Comparison of ENCODE assay signal across 20 cellular contexts in the genomic region with DNA sequence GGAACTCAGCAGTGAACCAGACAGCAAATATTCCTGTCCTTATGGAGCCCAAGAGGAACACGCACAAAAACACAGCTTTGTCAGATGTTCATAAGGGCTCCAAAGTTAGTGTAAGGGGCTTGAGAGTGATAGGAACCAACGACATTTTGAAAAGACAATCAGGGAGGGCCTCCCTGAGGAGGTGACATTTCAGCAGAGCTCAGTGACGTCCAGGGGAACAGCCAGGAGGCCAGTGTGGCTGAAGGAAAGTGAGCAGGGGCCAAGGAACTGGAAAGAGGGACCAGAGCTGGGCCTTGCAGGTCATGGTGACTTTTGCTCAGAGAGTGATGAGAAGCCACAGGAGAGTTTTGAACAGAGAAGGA. TPM values are rescaled to one million over a fixed set of nuclear protein-coding genes. Genes with fewer than 3 reads are reported as not detected.
DNase-seq lines count a peak whose midpoint lies in the region; ATAC-seq, FAIRE-seq and TF ChIP-seq lines count a peak whose summit lies in the region.
"Had no signal": no experiment of that assay in that cellular context is flagged by ENCODE, and none has a peak within 500 bp of the region (broad histone marks: within the 10 kb centered on the region; RNA-seq: fewer than 3 reads in every experiment).

No MANE protein-coding gene starts in this region.

- peaks cover 0 to 13% (median 9%) of the 10 kb centered on the region in 4 experiments; a peak in 5 of 7 replicates for H3K4me1 ChIP-seq in H1 (replicated peaks in 1 of 4; ENCODE audit: control insufficient read depth in 3 of 4, insufficient read depth in 4 of 4, low read length in 3 of 4)
- peaks cover 21% of the 10 kb centered on the region for H3K4me1 ChIP-seq in neural progenitor cell
- H3K4me1 ChIP-seq: Caco-2 had no signal

- no peak overlapping the region for H2BK120ac ChIP-seq in H1 (replicated peaks; ENCODE audit: low read depth, low read length)

- H3K56ac ChIP-seq in H1 (replicated peaks; ENCODE audit: insufficient read length, low read depth, low read length) = no peak overlapping the region

- H3K27ac ChIP-seq in H1 (ENCODE audit: low read depth, low read length) = no peak overlapping the region
- H3K27ac ChIP-seq in neural progenitor cell = no peak overlapping the region
- no peak overlapping the region for H3K27ac ChIP-seq in CD4-positive, alpha-beta T cell (ENCODE audit: low read depth, low read length)
- H3K27ac ChIP-seq: GM23248, upper lobe of left lung had no signal

- H3K79me1 ChIP-seq in H1 (ENCODE audit: low read depth, low read length) = no peaks in the 10 kb centered on the region; the same call in 1 of the 2 replicates

- peak overlapping the region; percentile 66 for H3K27ac Mint-ChIP-seq in activated naive CD4-positive, alpha-beta T cell treated with anti-CD3 and anti-CD28 coated beads, Interleukin-2, amount 50 U/mL, for 24 hours
- H3K27ac Mint-ChIP-seq in activated T-helper 17 cell treated with anti-CD3 and anti-CD28 coated beads, Interleukin-2, amount 50 U/mL, for 72 hours = peak overlapping the region; percentile 28
- peak overlapping the region; percentile 21 for H3K27ac Mint-ChIP-seq in neural progenitor cell
- no peak overlapping the region for H3K27ac Mint-ChIP-seq in CD4-positive, alpha-beta T cell
- no peak overlapping the region for H3K27ac Mint-ChIP-seq in progenitor cell of endocrine pancreas
- H3K27ac Mint-ChIP-seq: activated T-helper 2 cell treated with anti-CD3 and anti-CD28 coated beads, Interferon-gamma antibody, Interleukin-2, Interleukin-4, amounts not matched to agents 10 μg/mL and 5 μg/mL and 100 μg/mL, durations not matched to agents 14 hours and 24 hours and 36 hours had no signal

- no peaks in the 10 kb centered on the region for H3K27me3 Mint-ChIP-seq in activated naive CD4-positive, alpha-beta T cell treated with anti-CD3 and anti-CD28 coated beads, Interleukin-2, amount 50 U/mL, for 24 hours
- no peaks in the 10 kb centered on the region for H3K27me3 Mint-ChIP-seq in activated T-helper 17 cell treated with anti-CD3 and anti-CD28 coated beads, Interleukin-2, amount 50 U/mL, for 72 hours
- H3K27me3 Mint-ChIP-seq in neural progenitor cell (ENCODE audit: insufficient read depth, low read depth) (peaks cover 11% of the 10 kb centered on the region), progenitor cell of endocrine pancreas (peaks cover 9% of the 10 kb centered on the region)
- H3K27me3 Mint-ChIP-seq in CD4-positive, alpha-beta T cell = no peaks in the 10 kb centered on the region

- peaks cover 3% of the 10 kb centered on the region for H3K36me3 Mint-ChIP-seq in activated naive CD4-positive, alpha-beta T cell treated with anti-CD3 and anti-CD28 coated beads, Interleukin-2, amount 50 U/mL, for 24 hours
- H3K36me3 Mint-ChIP-seq in activated T-helper 17 cell treated with anti-CD3 and anti-CD28 coated beads, Interleukin-2, amount 50 U/mL, for 72 hours (ENCODE audit: low read depth) = no peaks in the 10 kb centered on the region
- H3K36me3 Mint-ChIP-seq in neural progenitor cell (no peaks in the 10 kb centered on the region), progenitor cell of endocrine pancreas (ENCODE audit: insufficient read depth) (no peaks in the 10 kb centered on the region)
- H3K36me3 Mint-ChIP-seq in CD4-positive, alpha-beta T cell (ENCODE audit: low read depth) = peaks cover 11% of the 10 kb centered on the region

- no peak overlapping the region for H4K91ac ChIP-seq in H1 (replicated peaks; ENCODE audit: insufficient read length, low read length)

- H2BK5ac ChIP-seq in H1 (ENCODE audit: low read depth, low read length) = no peak overlapping the region

- no peak for ATAC-seq in activated T-helper 17 cell treated with anti-CD3 and anti-CD28 coated beads, Interleukin-2, amount 50 U/mL, for 72 hours (replicated peaks)
- no peak for ATAC-seq in CD4-positive, alpha-beta T cell (ENCODE audit: poor library complexity)
- no peak for ATAC-seq in GM21526 (IDR thresholded peaks at IDR 0.05; ENCODE audit: low FRiP score, unreplicated experiment)
- ATAC-seq: left lobe of liver had no signal

- H4K20me1 ChIP-seq in H1 (replicated peaks in 1 of 2; ENCODE audit: control insufficient read depth in 1 of 2, insufficient read depth in 2 of 2, low read length in 2 of 2) (peaks cover 0 to 5% of the 10 kb centered on the region in 2 experiments), neural progenitor cell (ENCODE audit: low read depth) (peaks cover 3% of the 10 kb centered on the region)

- no peak for TF ChIP-seq EP300 in H1 (IDR thresholded peaks at IDR 0.05; ENCODE audit: borderline replicate concordance in 1 of 2, low read depth in 2 of 2, low read length in 2 of 2)

- H4K8ac ChIP-seq in H1 (ENCODE audit: extremely low read depth, insufficient read depth, low read length) = no peak overlapping the region

- DNase-seq in activated naive CD4-positive, alpha-beta T cell treated with anti-CD3 and anti-CD28 coated beads, Interleukin-2, amount 50 U/mL, for 16 hours = no peak
- DNase-seq in H1 (ENCODE audit: low read depth in 1 of 2, low spot score in 2 of 2) (no peak), neural progenitor cell (ENCODE audit: low spot score) (no peak), progenitor cell of endocrine pancreas (ENCODE audit: low spot score, unreplicated experiment) (no peak)
- no peak for DNase-seq in CD4-positive, alpha-beta T cell
- DNase-seq: activated CD4-positive, alpha-beta T cell treated with anti-CD3 and anti-CD28 coated beads for 48 hours; Caco-2; central memory CD4-positive, alpha-beta T cell; GM23248; NCI-H1436 treated with DMSO at 0.1 percent for 48 hours; NCI-H82; nucleus accumbens; SIG-M5; stimulated activated CD4-positive, alpha-beta T cell treated with anti-CD3 and anti-CD28 coated beads, Interleukin-4, amount 100 ng/mL, for 24 hours; upper lobe of left lung had no signal

- H3K79me2 ChIP-seq in H1 (ENCODE audit: control insufficient read depth in 1 of 2, insufficient read depth in 2 of 2, low read length in 2 of 2) (no peaks in the 10 kb centered on the region), neural progenitor cell (ENCODE audit: low read depth) (no peaks in the 10 kb centered on the region)

- H3K18ac ChIP-seq in H1 (ENCODE audit: extremely low read depth, low read length) = peak overlapping the region; percentile 41; the same call in 1 of the 2 replicates

- H3K9me3 Mint-ChIP-seq in activated naive CD4-positive, alpha-beta T cell treated with anti-CD3 and anti-CD28 coated beads, Interleukin-2, amount 50 U/mL, for 24 hours = no peaks in the 10 kb centered on the region
- no peaks in the 10 kb centered on the region for H3K9me3 Mint-ChIP-seq in activated T-helper 17 cell treated with anti-CD3 and anti-CD28 coated beads, Interleukin-2, amount 50 U/mL, for 72 hours
- H3K9me3 Mint-ChIP-seq in neural progenitor cell (no peaks in the 10 kb centered on the region), progenitor cell of endocrine pancreas (ENCODE audit: low read depth) (no peaks in the 10 kb centered on the region)
- no peaks in the 10 kb centered on the region for H3K9me3 Mint-ChIP-seq in CD4-positive, alpha-beta T cell
- H3K9me3 Mint-ChIP-seq: activated T-helper 2 cell treated with anti-CD3 and anti-CD28 coated beads, Interferon-gamma antibody, Interleukin-2, Interleukin-4, amounts not matched to agents 10 μg/mL and 5 μg/mL and 100 μg/mL, durations not matched to agents 14 hours and 24 hours and 36 hours had no signal

- no peak overlapping the region for H4K5ac ChIP-seq in H1 (ENCODE audit: insufficient read length, low read depth, low read length)

- no peaks in the 10 kb centered on the region; a peak in 2 of 7 replicates for H3K27me3 ChIP-seq in H1 (replicated peaks in 1 of 4; ENCODE audit: control insufficient read depth in 3 of 4, extremely low read depth in 1 of 4, insufficient read depth in 3 of 4, low read length in 3 of 4)
- H3K27me3 ChIP-seq in neural progenitor cell = no peaks in the 10 kb centered on the region
- H3K27me3 ChIP-seq in CD4-positive, alpha-beta T cell (ENCODE audit: control insufficient read depth, insufficient read depth, low read length) = no peaks in the 10 kb centered on the region
- H3K27me3 ChIP-seq: upper lobe of left lung had no signal

- no peak for FAIRE-seq in H1 (lab: Jason Lieb, UNC)

- TF ChIP-seq RAD21 in H1 (IDR thresholded peaks at IDR 0.05 in 1 of 2, conservative IDR thresholded peaks at IDR 0.05 in 1 of 2; ENCODE audit: low read depth in 2 of 2, low read length in 2 of 2) = no peak

- CTCF ChIA-PET in H1 (lab: Charles Lee; ENCODE audit: partially characterized antibody) = interaction anchor here (0.9 to 2.1 kb wide), 5 partner anchors 12 to 54 kb away, joined by 3 to 10 read pairs (median 7); no protein-coding TSS in a partner anchor
- CTCF ChIA-PET in CD4-positive, alpha-beta T cell (lab: Charles Lee) = interaction anchor here (1.1 kb wide), 1 partner anchor 12 kb away, joined by 4 read pairs; no protein-coding TSS in a partner anchor

- intact Hi-C loops in CD4-positive, alpha-beta T cell (cut with DNase I, micrococcal nuclease) = no loop called here

- H3K9me3 ChIP-seq in H1 (ENCODE audit: insufficient read depth in 2 of 2, low read depth in 1 of 2, low read length in 1 of 2) (no peaks in the 10 kb centered on the region), neural progenitor cell (ENCODE audit: low read depth) (no peaks in the 10 kb centered on the region)
- no peaks in the 10 kb centered on the region for H3K9me3 ChIP-seq in CD4-positive, alpha-beta T cell (ENCODE audit: control insufficient read depth, low read length)
- H3K9me3 ChIP-seq: Caco-2, upper lobe of left lung had no signal

- TF ChIP-seq CTCF in H1 (IDR thresholded peaks at IDR 0.05; ENCODE audit: control extremely low read depth in 1 of 3, insufficient read depth in 1 of 3, low read depth in 1 of 3, low read length in 3 of 3) (no peak), neural progenitor cell (IDR thresholded peaks at IDR 0.05) (no peak), progenitor cell of endocrine pancreas (IDR thresholded peaks at IDR 0.05; ENCODE audit: unreplicated experiment) (no peak)
- no peak for TF ChIP-seq CTCF in CD4-positive, alpha-beta T cell (IDR thresholded peaks at IDR 0.05)

- H3K14ac ChIP-seq in H1 (ENCODE audit: insufficient read length) = no peak overlapping the region

- H3K4me2 ChIP-seq in H1 (ENCODE audit: insufficient read depth in 1 of 2, low read depth in 2 of 2, low read length in 2 of 2) (no peak overlapping the region), neural progenitor cell (no peak overlapping the region)

- H3K4me3 ChIP-seq in H1 (ENCODE audit: extremely low read depth in 1 of 4, insufficient read depth in 2 of 4, low read depth in 3 of 4, low read length in 4 of 4) = no peak overlapping the region
- no peak overlapping the region for H3K4me3 ChIP-seq in neural progenitor cell
- H3K4me3 ChIP-seq: GM23248, upper lobe of left lung had no signal

- H2AFZ ChIP-seq in H1 (ENCODE audit: low read length) = no peak overlapping the region
- H2AFZ ChIP-seq in neural progenitor cell (replicated peaks) = no peak overlapping the region
- H2AFZ ChIP-seq: GM23248 had no signal

- no peak overlapping the region for H3K9ac ChIP-seq in H1 (replicated peaks in 1 of 4; ENCODE audit: extremely low read depth in 1 of 4, low read depth in 3 of 4, low read length in 3 of 4)
- no peak overlapping the region for H3K9ac ChIP-seq in neural progenitor cell
- H3K9ac ChIP-seq: GM23248 had no signal

- POLR2A ChIA-PET in H1 (lab: Charles Lee; ENCODE audit: partially characterized antibody) = interaction anchor here (0.7 to 1.3 kb wide), 3 partner anchors 10 to 61 kb away, joined by 3 to 4 read pairs (median 3); no protein-coding TSS in a partner anchor
- POLR2A ChIA-PET in CD4-positive, alpha-beta T cell (lab: Charles Lee) = interaction anchor here (1.1 to 1.8 kb wide), 4 partner anchors 10 to 31 kb away, joined by 3 to 9 read pairs (median 4); no protein-coding TSS in a partner anchor

- no peak overlapping the region for H2BK15ac ChIP-seq in H1 (ENCODE audit: low read length)

- H3K4me3 Mint-ChIP-seq in activated naive CD4-positive, alpha-beta T cell treated with anti-CD3 and anti-CD28 coated beads, Interleukin-2, amount 50 U/mL, for 24 hours = no peak overlapping the region
- no peak overlapping the region for H3K4me3 Mint-ChIP-seq in activated T-helper 17 cell treated with anti-CD3 and anti-CD28 coated beads, Interleukin-2, amount 50 U/mL, for 72 hours
- H3K4me3 Mint-ChIP-seq in neural progenitor cell (peak overlapping the region; percentile 20), progenitor cell of endocrine pancreas (ENCODE audit: low read depth) (no peak overlapping the region)
- H3K4me3 Mint-ChIP-seq in CD4-positive, alpha-beta T cell = no peak overlapping the region

- H2AK5ac ChIP-seq in H1 (ENCODE audit: low read depth, low read length) = no peak overlapping the region

- no peak overlapping the region for H3K4ac ChIP-seq in H1 (replicated peaks; ENCODE audit: insufficient read length, low read depth, low read length)

- H2BK12ac ChIP-seq in H1 (ENCODE audit: low read depth, low read length) = no peak overlapping the region

- no peak overlapping the region for H2BK20ac ChIP-seq in H1 (ENCODE audit: low read length)

- 85% methylated on average over 3 of the region's 3 CpGs; no CpG with 5 or more reads in 1 of the 2 experiments for WGBS in H1 (ENCODE audit: extremely low coverage in 1 of 2, insufficient coverage in 1 of 2, insufficient read length in 1 of 2, insufficient replicate concordance in 2 of 2, low coverage in 1 of 2, low lambda C conversion rate in 2 of 2, missing lambda C conversion rate in 1 of 2), 2 experiments

- no peak for TF ChIP-seq POLR2A in H1 (IDR thresholded peaks at IDR 0.05; ENCODE audit: control extremely low read depth in 1 of 2, low read depth in 2 of 2, low read length in 2 of 2)

- H3F3A ChIP-seq in neural progenitor cell (ENCODE audit: low read depth) = peaks cover 11% of the 10 kb centered on the region

- H3K36me3 ChIP-seq in H1 (ENCODE audit: control insufficient read depth in 2 of 4, insufficient read depth in 4 of 4, low read length in 3 of 4) = no peaks in the 10 kb centered on the region
- no peaks in the 10 kb centered on the region for H3K36me3 ChIP-seq in neural progenitor cell
- H3K36me3 ChIP-seq: upper lobe of left lung had no signal

- H3K4me1 Mint-ChIP-seq in activated naive CD4-positive, alpha-beta T cell treated with anti-CD3 and anti-CD28 coated beads, Interleukin-2, amount 50 U/mL, for 24 hours = peaks cover 58% of the 10 kb centered on the region
- peaks cover 18% of the 10 kb centered on the region for H3K4me1 Mint-ChIP-seq in activated T-helper 17 cell treated with anti-CD3 and anti-CD28 coated beads, Interleukin-2, amount 50 U/mL, for 72 hours
- H3K4me1 Mint-ChIP-seq in neural progenitor cell = peaks cover 40% of the 10 kb centered on the region
- H3K4me1 Mint-ChIP-seq in CD4-positive, alpha-beta T cell (ENCODE audit: low read depth) = peaks cover 43% of the 10 kb centered on the region
- no peaks in the 10 kb centered on the region for H3K4me1 Mint-ChIP-seq in progenitor cell of endocrine pancreas (ENCODE audit: low read depth)

- no peak overlapping the region for H3K23ac ChIP-seq in H1 (ENCODE audit: insufficient read length)

- peaks cover 5% of the 10 kb centered on the region; the same call in 1 of the 2 replicates for H3K23me2 ChIP-seq in H1 (ENCODE audit: low read depth, low read length)

RNA-seq across cellular contexts. Expression of a gene that starts 16.1 kb away (rescaled TPM):
- total RNA-seq in activated T-helper 17 cell treated with anti-CD3 and anti-CD28 coated beads, Interleukin-2, amount 50 U/mL, for 72 hours = 10 to 100 TPM in 1 of 2 donors, 1 to 10 TPM in 1; 9.9 to 28.5 TPM
- total RNA-seq in H1 (2021; fragmentation: NEBNext Ultra II Directional; extraction: Animal tissue kit (Norgen Biotek cat#: 25700)) = 23.5 and 23.7 TPM in 2 replicates
- polyA plus RNA-seq in H1 (2011; rRNA removed) = 15.3 and 24.9 TPM in 2 replicates
- 11.7 TPM for polyA plus RNA-seq in H1 (2011; cell fraction: cytosol; rRNA removed)
- 37.7 TPM for polyA plus RNA-seq in H1 (2011; cell fraction: nucleus; rRNA removed)
- 18.6 to 23.1 TPM (median 21.2 TPM) in 4 replicates for polyA plus RNA-seq in H1 (2012, experiment 1 of 2)
- polyA plus RNA-seq in H1 (2012, experiment 2 of 2) = 15.5 TPM
- polyA plus RNA-seq in H1 (2013, experiment 1 of 2) = 16.7 TPM
- polyA plus RNA-seq in H1 (2013, experiment 2 of 2) = 18.6 TPM
- 8.1 and 8.9 TPM in 2 replicates for polyA minus RNA-seq in H1 (2011; rRNA and poly(A)+ RNA removed)
- polyA minus RNA-seq in H1 (2011; cell fraction: cytosol; rRNA and poly(A)+ RNA removed) = 14.1 TPM
- polyA minus RNA-seq in H1 (2011; cell fraction: nucleus; rRNA and poly(A)+ RNA removed) = 14.4 TPM
- total RNA-seq in neural progenitor cell (ENCODE audit: low replicate concordance) (11.9 and 25.6 TPM in 2 replicates), progenitor cell of endocrine pancreas (89.7 and 90.4 TPM in 2 replicates)
- 10 to 100 TPM; 53.1 to 55.6 TPM for total RNA-seq in CD4-positive, alpha-beta T cell

Comparison
In these comparisons a context has a peak if more than half of its experiments do, and no peak if none do; other contexts are left out.
1. H3K27ac Mint-ChIP-seq: peak in activated naive CD4-positive, alpha-beta T cell treated with anti-CD3 and anti-CD28 coated beads, Interleukin-2, amount 50 U/mL, for 24 hours (single experiment), activated T-helper 17 cell treated with anti-CD3 and anti-CD28 coated beads, Interleukin-2, amount 50 U/mL, for 72 hours (single experiment) and neural progenitor cell (single experiment); none in CD4-positive, alpha-beta T cell (single experiment) and progenitor cell of endocrine pancreas (single experiment).